In the genomic region with DNA sequence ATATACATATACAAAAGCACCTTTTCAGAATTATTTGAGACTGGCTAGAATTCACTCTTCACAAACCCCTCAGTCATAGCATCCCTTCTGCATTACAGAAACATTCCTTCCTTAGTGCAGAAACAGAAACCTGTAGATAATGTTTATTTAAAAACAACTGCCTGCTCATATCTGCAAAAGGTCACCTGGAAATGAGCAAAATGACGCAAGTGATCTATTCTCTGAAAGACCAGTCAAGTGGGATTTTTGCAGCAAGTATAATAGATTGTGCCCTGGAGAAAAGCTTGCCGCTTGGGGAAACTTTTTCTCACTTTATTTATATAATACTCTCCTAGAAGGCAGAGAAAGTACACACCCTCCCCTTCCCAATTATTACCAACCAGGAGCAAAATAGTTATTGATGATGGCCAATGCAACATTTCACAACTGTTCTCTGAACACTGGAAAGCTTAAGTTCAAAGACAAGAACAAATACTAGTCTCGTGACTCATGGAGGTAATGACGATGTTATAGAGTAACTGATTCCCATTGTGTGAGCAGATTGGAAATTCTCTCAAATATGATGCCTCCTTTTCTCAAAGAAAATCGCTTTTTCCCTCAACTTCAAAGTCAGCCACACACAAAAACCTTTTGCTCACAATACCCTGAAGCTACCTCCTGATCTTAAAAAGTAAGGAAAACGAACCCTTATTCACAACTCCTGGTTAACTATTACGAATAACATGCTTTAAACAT, we compare ENCODE assay signal across 12 cellular contexts. TPM values are rescaled to one million over a fixed set of nuclear protein-coding genes. Genes with fewer than 3 reads are reported as not detected.
DNase-seq lines count a peak whose midpoint lies in the region; ATAC-seq and TF ChIP-seq lines count a peak whose summit lies in the region.
"Had no signal": no experiment of that assay in that cellular context is flagged by ENCODE, and none has a peak within 500 bp of the region (broad histone marks: within the 10 kb centered on the region; RNA-seq: fewer than 3 reads in every experiment).

No MANE protein-coding gene starts in this region.

- H3K4me1 ChIP-seq in left ventricle myocardium inferior (peaks cover 21% of the 10 kb centered on the region), right cardiac atrium (ENCODE audit: control insufficient read depth, insufficient read depth, low read length) (peaks cover 2% of the 10 kb centered on the region), uterus (no peaks in the 10 kb centered on the region)
- H3K4me1 ChIP-seq in naive thymus-derived CD4-positive, alpha-beta T cell (ENCODE audit: control insufficient read depth in 2 of 2, insufficient read depth in 2 of 2, low read length in 2 of 2), result no peaks in the 10 kb centered on the region

- TF ChIP-seq POLR2A in uterus (IDR thresholded peaks at IDR 0.05), result no peak

- H3K36me3 Mint-ChIP-seq in naive thymus-derived CD4-positive, alpha-beta T cell, result peaks cover 0 to 3% (median 0%) of the 10 kb centered on the region in 5 donors
- peaks cover 3% of the 10 kb centered on the region for H3K36me3 Mint-ChIP-seq in natural killer cell
- peaks cover 3% of the 10 kb centered on the region for H3K36me3 Mint-ChIP-seq in stimulated activated memory B cell treated with anti-CD40 and anti-IgM and Interleukin-4, amounts not matched to agents 10 μg/mL and 1 μg/mL and 100 μg/mL, for 72 hours
- H3K36me3 Mint-ChIP-seq: CD4-positive, CD25-positive, alpha-beta regulatory T cell had no signal

- ATAC-seq in right cardiac atrium (no peak), left lobe of liver (peak; percentile 51), natural killer cell (no peak)
- ATAC-seq in naive thymus-derived CD4-positive, alpha-beta T cell, result no peak
- ATAC-seq in stimulated activated memory B cell treated with anti-CD40 and anti-IgM and Interleukin-4, amounts not matched to agents 10 μg/mL and 1 μg/mL and 100 μg/mL, for 72 hours, result no peak

- in situ Hi-C loops in brain microvascular endothelial cell (cut with HindIII; ENCODE audit: low pct_ligation_motif_present, low sequenced_read_pairs), result no loop called here

- H3K27ac ChIP-seq in left ventricle myocardium inferior (replicated peaks), result peak overlapping the region; percentile 57
- no peak overlapping the region for H3K27ac ChIP-seq in right cardiac atrium (ENCODE audit: low read length)
- H3K27ac ChIP-seq in brain microvascular endothelial cell, result peak overlapping the region; percentile 97
- peak overlapping the region; percentile 42 to 73 for H3K27ac ChIP-seq in uterus
- no peak overlapping the region for H3K27ac ChIP-seq in naive thymus-derived CD4-positive, alpha-beta T cell (ENCODE audit: low read depth, low read length)

- DNase-seq in left ventricle myocardium inferior, result no peak
- DNase-seq in right cardiac atrium, result no peak
- DNase-seq in brain microvascular endothelial cell, result peak; percentile 51
- DNase-seq in left lobe of liver (ENCODE audit: low spot score), result no peak
- no peak for DNase-seq in uterus
- DNase-seq in naive thymus-derived CD4-positive, alpha-beta T cell, result no peak
- DNase-seq in natural killer cell, result no peak
- DNase-seq: CD4-positive, CD25-positive, alpha-beta regulatory T cell; NCI-H187 had no signal

- intact Hi-C loops in left ventricle myocardium inferior (cut with micrococcal nuclease) (no loop called here), right cardiac atrium (cut with DNase I) (no loop called here), uterus (cut with DNase I; ENCODE audit: low total_unique reads) (no loop called here), natural killer cell (cut with micrococcal nuclease) (no loop called here)
- intact Hi-C loops in naive thymus-derived CD4-positive, alpha-beta T cell (cut with micrococcal nuclease), result no loop called here

- H3K27ac Mint-ChIP-seq in naive thymus-derived CD4-positive, alpha-beta T cell, result no peak overlapping the region
- H3K27ac Mint-ChIP-seq in natural killer cell, result no peak overlapping the region
- H3K27ac Mint-ChIP-seq in stimulated activated memory B cell treated with anti-CD40 and anti-IgM and Interleukin-4, amounts not matched to agents 10 μg/mL and 1 μg/mL and 100 μg/mL, for 72 hours, result no peak overlapping the region
- H3K27ac Mint-ChIP-seq: activated T-helper 2 cell treated with anti-CD3 and anti-CD28 coated beads, Interferon-gamma antibody, Interleukin-2, Interleukin-4, amounts not matched to agents 10 μg/mL and 5 μg/mL and 100 μg/mL, durations not matched to agents 14 hours and 24 hours and 36 hours; CD4-positive, CD25-positive, alpha-beta regulatory T cell; T-helper 1 cell treated with Interleukin-12 subunit alpha and Interleukin-12 subunit beta and Interleukin-4 antibody, amounts not matched to agents 30 μg/mL and 1 μg/mL, for 36 hours had no signal

- TF ChIP-seq CTCF in left ventricle myocardium inferior (IDR thresholded peaks at IDR 0.05; ENCODE audit: borderline replicate concordance) (no peak), brain microvascular endothelial cell (IDR thresholded peaks at IDR 0.05; ENCODE audit: low read depth, low read length, missing control alignments) (no peak), uterus (IDR thresholded peaks at IDR 0.05) (no peak), natural killer cell (IDR thresholded peaks at IDR 0.05) (no peak)

- no peaks in the 10 kb centered on the region for H3K27me3 ChIP-seq in left ventricle myocardium inferior (ENCODE audit: low read depth)
- no peaks in the 10 kb centered on the region for H3K27me3 ChIP-seq in right cardiac atrium (ENCODE audit: control insufficient read depth, insufficient read depth)
- H3K27me3 ChIP-seq in brain microvascular endothelial cell (replicated peaks), result no peaks in the 10 kb centered on the region
- H3K27me3 ChIP-seq in uterus, result no peaks in the 10 kb centered on the region
- no peaks in the 10 kb centered on the region for H3K27me3 ChIP-seq in naive thymus-derived CD4-positive, alpha-beta T cell (ENCODE audit: control insufficient read depth in 2 of 2, insufficient read depth in 2 of 2, low read length in 2 of 2)

- H3K36me3 ChIP-seq in left ventricle myocardium inferior (no peaks in the 10 kb centered on the region), brain microvascular endothelial cell (replicated peaks) (no peaks in the 10 kb centered on the region), uterus (no peaks in the 10 kb centered on the region)
- no peaks in the 10 kb centered on the region for H3K36me3 ChIP-seq in naive thymus-derived CD4-positive, alpha-beta T cell (ENCODE audit: control insufficient read depth in 2 of 3, insufficient read depth in 3 of 3, low read length in 3 of 3)

- peaks cover 0 to 12% (median 1%) of the 10 kb centered on the region in 11 donors for H3K9me3 Mint-ChIP-seq in naive thymus-derived CD4-positive, alpha-beta T cell
- H3K9me3 Mint-ChIP-seq in natural killer cell, result peaks cover 1 to 2% of the 10 kb centered on the region in 2 donors
- no peaks in the 10 kb centered on the region for H3K9me3 Mint-ChIP-seq in stimulated activated memory B cell treated with anti-CD40 and anti-IgM and Interleukin-4, amounts not matched to agents 10 μg/mL and 1 μg/mL and 100 μg/mL, for 72 hours

- CTCF ChIA-PET in naive thymus-derived CD4-positive, alpha-beta T cell (lab: Charles Lee), result no interaction called here

- whole genome bisulfite sequencing in right cardiac atrium, result 46% methylated on average over 7 of the region's 7 CpGs

- H3K4me3 ChIP-seq in left ventricle myocardium inferior, result peak overlapping the region; percentile 14
- H3K4me3 ChIP-seq in right cardiac atrium (ENCODE audit: low read length), result no peak overlapping the region
- H3K4me3 ChIP-seq in brain microvascular endothelial cell (ENCODE audit: low read depth, low read length), result no peak overlapping the region
- H3K4me3 ChIP-seq in uterus, result no peak overlapping the region
- H3K4me3 ChIP-seq in naive thymus-derived CD4-positive, alpha-beta T cell (ENCODE audit: low read length), result no peak overlapping the region

- POLR2A ChIA-PET in naive thymus-derived CD4-positive, alpha-beta T cell (lab: Charles Lee), result no interaction called here

- no peaks in the 10 kb centered on the region for H3K27me3 Mint-ChIP-seq in naive thymus-derived CD4-positive, alpha-beta T cell
- H3K27me3 Mint-ChIP-seq in natural killer cell (ENCODE audit: low read depth in 2 of 2), result peaks cover 0 to 11% of the 10 kb centered on the region in 2 donors
- no peaks in the 10 kb centered on the region for H3K27me3 Mint-ChIP-seq in stimulated activated memory B cell treated with anti-CD40 and anti-IgM and Interleukin-4, amounts not matched to agents 10 μg/mL and 1 μg/mL and 100 μg/mL, for 72 hours
- H3K27me3 Mint-ChIP-seq: CD4-positive, CD25-positive, alpha-beta regulatory T cell had no signal

- H3K9me3 ChIP-seq in left ventricle myocardium inferior (replicated peaks) (peaks cover 2% of the 10 kb centered on the region), right cardiac atrium (ENCODE audit: control insufficient read depth, low read length) (no peaks in the 10 kb centered on the region), uterus (peaks cover 0 to 7% of the 10 kb centered on the region in 2 donors)
- no peaks in the 10 kb centered on the region for H3K9me3 ChIP-seq in naive thymus-derived CD4-positive, alpha-beta T cell (ENCODE audit: control insufficient read depth in 2 of 3, low read length in 3 of 3)

- H3K4me3 Mint-ChIP-seq in naive thymus-derived CD4-positive, alpha-beta T cell, result no peak overlapping the region
- no peak overlapping the region for H3K4me3 Mint-ChIP-seq in natural killer cell
- H3K4me3 Mint-ChIP-seq in stimulated activated memory B cell treated with anti-CD40 and anti-IgM and Interleukin-4, amounts not matched to agents 10 μg/mL and 1 μg/mL and 100 μg/mL, for 72 hours, result no peak overlapping the region
- H3K4me3 Mint-ChIP-seq: CD4-positive, CD25-positive, alpha-beta regulatory T cell; T-helper 1 cell treated with Interleukin-12 subunit alpha and Interleukin-12 subunit beta and Interleukin-4 antibody, amounts not matched to agents 30 μg/mL and 1 μg/mL, for 36 hours had no signal

- no peaks in the 10 kb centered on the region for H3K4me1 Mint-ChIP-seq in naive thymus-derived CD4-positive, alpha-beta T cell
- no peaks in the 10 kb centered on the region for H3K4me1 Mint-ChIP-seq in natural killer cell
- H3K4me1 Mint-ChIP-seq in stimulated activated memory B cell treated with anti-CD40 and anti-IgM and Interleukin-4, amounts not matched to agents 10 μg/mL and 1 μg/mL and 100 μg/mL, for 72 hours, result no peaks in the 10 kb centered on the region
- H3K4me1 Mint-ChIP-seq: CD4-positive, CD25-positive, alpha-beta regulatory T cell had no signal

RNA-seq across cellular contexts. Expression of a gene that starts 41.2 kb away (rescaled TPM):
- total RNA-seq in left ventricle myocardium inferior (9.4 TPM), right cardiac atrium (10 to 100 TPM; 20.1 to 39.9 (median 23.1) TPM), left lobe of liver (2.4 TPM), uterus (10 to 100 TPM in 3 of 4 donors, 1 to 10 TPM in 1; 9.1 to 29.2 (median 18.8) TPM), natural killer cell (not detected)
- polyA plus RNA-seq in right cardiac atrium, result 4.1 TPM
- under 1 TPM in 4 of 5 experiments, not detected in 1; 0.19 to 0.27 (median 0.23) TPM for total RNA-seq in naive thymus-derived CD4-positive, alpha-beta T cell
- polyA plus RNA-seq in naive thymus-derived CD4-positive, alpha-beta T cell, result under 1 TPM in 1 of 2 donors, not detected in 1; 0.12 TPM
- total RNA-seq: CD4-positive, CD25-positive, alpha-beta regulatory T cell had no signal
- polyA plus RNA-seq: CD4-positive, CD25-positive, alpha-beta regulatory T cell had no signal

Comparison
In these comparisons a context has a peak if more than half of its experiments do, and no peak if none do; other contexts are left out.
1. H3K27ac ChIP-seq: peak in left ventricle myocardium inferior (single experiment), brain microvascular endothelial cell (single experiment) and uterus (2 of 2); none in right cardiac atrium (single experiment) and naive thymus-derived CD4-positive, alpha-beta T cell (single experiment).